22 cellular contexts compared by ENCODE assay signal in the genomic region with DNA sequence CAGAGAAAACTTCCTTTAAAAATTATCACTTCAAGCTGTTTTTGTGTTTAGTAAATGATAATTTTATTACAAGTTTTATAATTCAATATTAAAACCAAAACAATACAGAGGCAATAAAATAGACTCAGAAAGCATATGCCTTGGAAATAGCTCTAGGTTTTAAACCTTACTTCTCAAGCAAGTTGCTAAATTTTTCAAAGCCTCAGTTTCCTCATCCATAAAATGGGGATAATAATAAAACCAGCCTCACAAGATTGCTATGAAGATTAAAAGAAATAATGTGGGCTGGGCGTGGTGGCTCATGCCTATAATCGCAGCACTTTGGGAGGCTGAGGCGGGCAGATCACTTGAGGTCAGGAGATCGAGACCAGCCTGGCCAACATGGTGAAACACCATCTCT.
DNase-seq lines count a peak whose midpoint lies in the region; ATAC-seq, FAIRE-seq and TF ChIP-seq lines count a peak whose summit lies in the region.
"Had no signal": no experiment of that assay in that cellular context is flagged by ENCODE, and none has a peak within 500 bp of the region (broad histone marks: within the 10 kb centered on the region; RNA-seq: fewer than 3 reads in every experiment).

No MANE protein-coding gene starts in this region.

- CTCF ChIA-PET in A549 (lab: Yijun Ruan, JAX): interaction anchor here (1.2 to 2.2 kb wide), 2 partner anchors 68 to 343 kb away, joined by 5 read pairs; no protein-coding TSS in a partner anchor
- CTCF ChIA-PET in H1 (lab: Charles Lee; ENCODE audit: partially characterized antibody): no interaction called here

- TF ChIP-seq POLR2A in A549 (IDR thresholded peaks at IDR 0.05; ENCODE audit: low read length) (no peak), H1 (IDR thresholded peaks at IDR 0.05; ENCODE audit: control extremely low read depth in 1 of 2, low read depth in 2 of 2, low read length in 2 of 2) (no peak)

- no peak overlapping the region for H2AK5ac ChIP-seq in H1 (ENCODE audit: low read depth, low read length)

- H3K27ac ChIP-seq in A549 (peak overlapping the region in 1 of 2 experiments; percentile 79; a peak in 2 of 6 replicates), H1 (ENCODE audit: low read depth, low read length) (no peak overlapping the region)
- H3K27ac ChIP-seq: 22Rv1, BLaER1 had no signal

- H2BK15ac ChIP-seq in H1 (ENCODE audit: low read length): no peak overlapping the region

- FAIRE-seq in A549 (lab: Jason Lieb, UNC) (no peak), H1 (lab: Jason Lieb, UNC) (no peak)
- FAIRE-seq: GM12878, GM12892, GM18507 had no signal

- no peaks in the 10 kb centered on the region for H4K20me1 ChIP-seq in H1 (replicated peaks in 1 of 2; ENCODE audit: control insufficient read depth in 1 of 2, insufficient read depth in 2 of 2, low read length in 2 of 2)
- H4K20me1 ChIP-seq: BLaER1 had no signal

- no peaks in the 10 kb centered on the region for H3K23me2 ChIP-seq in H1 (ENCODE audit: low read depth, low read length)

- no peak overlapping the region for H3K4ac ChIP-seq in H1 (replicated peaks; ENCODE audit: insufficient read length, low read depth, low read length)

- no peak overlapping the region for H4K8ac ChIP-seq in H1 (ENCODE audit: extremely low read depth, insufficient read depth, low read length)

- no peak overlapping the region for H2BK20ac ChIP-seq in H1 (ENCODE audit: low read length)

- no peak overlapping the region for H3K9ac ChIP-seq in H1 (replicated peaks in 1 of 4; ENCODE audit: extremely low read depth in 1 of 4, low read depth in 3 of 4, low read length in 3 of 4)
- H3K9ac ChIP-seq: BLaER1 had no signal

- H3K27me3 Mint-ChIP-seq in activated CD4-positive, alpha-beta T cell treated with anti-CD3 and anti-CD28 coated beads, Interleukin-2, amount 10 ng/mL, durations not matched to agents 24 days and 14 days: no peaks in the 10 kb centered on the region
- H3K27me3 Mint-ChIP-seq: CD4-positive, alpha-beta memory T cell; CD4-positive, CD25-positive, alpha-beta regulatory T cell; CD8-positive, alpha-beta memory T cell had no signal

- WGBS in A549 (ENCODE audit: missing lambda C conversion rate): 91% methylated on average over 4 of the region's 4 CpGs
- 100% methylated on average over 4 of the region's 4 CpGs; no CpG with 5 or more reads in 1 of the 2 experiments for WGBS in H1 (ENCODE audit: extremely low coverage in 1 of 2, insufficient coverage in 1 of 2, insufficient read length in 1 of 2, insufficient replicate concordance in 2 of 2, low coverage in 1 of 2, low lambda C conversion rate in 2 of 2, missing lambda C conversion rate in 1 of 2), 2 experiments

- no peak overlapping the region for H2AFZ ChIP-seq in H1 (ENCODE audit: low read length)

- no peak overlapping the region for H2BK12ac ChIP-seq in H1 (ENCODE audit: low read depth, low read length)

- no peak overlapping the region for H4K5ac ChIP-seq in H1 (ENCODE audit: insufficient read length, low read depth, low read length)

- H3K4me1 ChIP-seq in A549: peaks cover 32% of the 10 kb centered on the region
- H3K4me1 ChIP-seq in H1 (replicated peaks in 1 of 4; ENCODE audit: control insufficient read depth in 3 of 4, insufficient read depth in 4 of 4, low read length in 3 of 4): no peaks in the 10 kb centered on the region; a peak in 1 of 7 replicates
- H3K4me1 ChIP-seq: BE2C, BLaER1 had no signal

- H3K9me3 Mint-ChIP-seq in activated CD4-positive, alpha-beta T cell treated with anti-CD3 and anti-CD28 coated beads, Interleukin-2, amount 10 ng/mL, durations not matched to agents 24 days and 14 days: no peaks in the 10 kb centered on the region

- no peaks in the 10 kb centered on the region for H3K36me3 ChIP-seq in H1 (ENCODE audit: control insufficient read depth in 2 of 4, insufficient read depth in 4 of 4, low read length in 3 of 4)
- H3K36me3 ChIP-seq: BE2C had no signal

- no peaks in the 10 kb centered on the region; a peak in 1 of 7 replicates for H3K27me3 ChIP-seq in H1 (replicated peaks in 1 of 4; ENCODE audit: control insufficient read depth in 3 of 4, extremely low read depth in 1 of 4, insufficient read depth in 3 of 4, low read length in 3 of 4)
- H3K27me3 ChIP-seq: BE2C, BLaER1 had no signal

- H3K36me3 Mint-ChIP-seq in activated CD4-positive, alpha-beta T cell treated with anti-CD3 and anti-CD28 coated beads, Interleukin-2, amount 10 ng/mL, durations not matched to agents 24 days and 14 days (ENCODE audit: low read depth): no peaks in the 10 kb centered on the region

- H3K79me1 ChIP-seq in H1 (ENCODE audit: low read depth, low read length): no peaks in the 10 kb centered on the region

- H3K56ac ChIP-seq in H1 (replicated peaks; ENCODE audit: insufficient read length, low read depth, low read length): no peak overlapping the region

- H3K9me3 ChIP-seq in A549 (no peaks in the 10 kb centered on the region), H1 (ENCODE audit: insufficient read depth in 2 of 2, low read depth in 1 of 2, low read length in 1 of 2) (no peaks in the 10 kb centered on the region)
- H3K9me3 ChIP-seq: BE2C, BLaER1 had no signal

- H4K91ac ChIP-seq in H1 (replicated peaks; ENCODE audit: insufficient read length, low read length): no peak overlapping the region

- H3K23ac ChIP-seq in H1 (ENCODE audit: insufficient read length): no peak overlapping the region

- DNase-seq in activated CD4-positive, alpha-beta T cell treated with anti-CD3 and anti-CD28 coated beads, Interleukin-2, amount 10 ng/mL, durations not matched to agents 24 days and 14 days: peak; percentile 17
- DNase-seq in activated CD4-positive, alpha-beta T cell treated with anti-CD3 and anti-CD28 coated beads for 4 hours: no peak
- DNase-seq in A549 (ENCODE audit: low read depth in 1 of 2, low spot score in 1 of 2) (no peak), H1 (ENCODE audit: low read depth in 1 of 2, low spot score in 2 of 2) (no peak)
- DNase-seq: BE2C; C1 segment of cervical spinal cord; CD4-positive, alpha-beta memory T cell; CD4-positive, CD25-positive, alpha-beta regulatory T cell; CD8-positive, alpha-beta memory T cell; COR-L47; DMS 273 treated with DMSO at 0.1 percent for 48 hours; DMS153; DMS79; DND-41; GDM1 had no signal

- no peak overlapping the region for H3K14ac ChIP-seq in H1 (ENCODE audit: insufficient read length)

- H3K79me2 ChIP-seq in H1 (ENCODE audit: control insufficient read depth in 1 of 2, insufficient read depth in 2 of 2, low read length in 2 of 2): no peaks in the 10 kb centered on the region

- no peak overlapping the region for H3K27ac Mint-ChIP-seq in activated CD4-positive, alpha-beta T cell treated with anti-CD3 and anti-CD28 coated beads, Interleukin-2, amount 10 ng/mL, durations not matched to agents 24 days and 14 days
- H3K27ac Mint-ChIP-seq: CD14-positive monocyte; CD4-positive, alpha-beta memory T cell; CD4-positive, CD25-positive, alpha-beta regulatory T cell; CD8-positive, alpha-beta memory T cell had no signal

- H3K4me2 ChIP-seq in A549 (peak overlapping the region; percentile 35), H1 (ENCODE audit: insufficient read depth in 1 of 2, low read depth in 2 of 2, low read length in 2 of 2) (no peak overlapping the region)
- H3K4me2 ChIP-seq: BLaER1 had no signal

- TF ChIP-seq CTCF in A549 (IDR thresholded peaks at IDR 0.05) (no peak), H1 (IDR thresholded peaks at IDR 0.05; ENCODE audit: control extremely low read depth in 1 of 3, insufficient read depth in 1 of 3, low read depth in 1 of 3, low read length in 3 of 3) (no peak)

- no peaks in the 10 kb centered on the region for H3K4me1 Mint-ChIP-seq in activated CD4-positive, alpha-beta T cell treated with anti-CD3 and anti-CD28 coated beads, Interleukin-2, amount 10 ng/mL, durations not matched to agents 24 days and 14 days
- H3K4me1 Mint-ChIP-seq: CD14-positive monocyte; CD4-positive, alpha-beta memory T cell; CD4-positive, CD25-positive, alpha-beta regulatory T cell had no signal

- no peak overlapping the region for H3K4me3 Mint-ChIP-seq in activated CD4-positive, alpha-beta T cell treated with anti-CD3 and anti-CD28 coated beads, Interleukin-2, amount 10 ng/mL, durations not matched to agents 24 days and 14 days
- H3K4me3 Mint-ChIP-seq: CD14-positive monocyte; CD4-positive, alpha-beta memory T cell; CD4-positive, CD25-positive, alpha-beta regulatory T cell; CD8-positive, alpha-beta memory T cell had no signal

- H3K4me3 ChIP-seq in A549 (no peak overlapping the region), H1 (ENCODE audit: extremely low read depth in 1 of 4, insufficient read depth in 2 of 4, low read depth in 3 of 4, low read length in 4 of 4) (no peak overlapping the region)
- H3K4me3 ChIP-seq: BLaER1, GM12878 had no signal

- intact Hi-C loops in activated CD4-positive, alpha-beta T cell treated with anti-CD3 and anti-CD28 coated beads, Interleukin-2, amount 10 ng/mL, durations not matched to agents 24 days and 14 days (cut with micrococcal nuclease): no loop called here

- ATAC-seq in A549 (no peak), HG02973 (IDR thresholded peaks at IDR 0.05; ENCODE audit: unreplicated experiment) (no peak)
- ATAC-seq: GM12878 had no signal

- TF ChIP-seq RAD21 in A549 (conservative IDR thresholded peaks at IDR 0.05 in 1 of 2, IDR thresholded peaks at IDR 0.05 in 1 of 2) (no peak), H1 (IDR thresholded peaks at IDR 0.05 in 1 of 2, conservative IDR thresholded peaks at IDR 0.05 in 1 of 2; ENCODE audit: low read depth in 2 of 2, low read length in 2 of 2) (no peak)

- no peak overlapping the region for H3K18ac ChIP-seq in H1 (ENCODE audit: extremely low read depth, low read length)

- TF ChIP-seq EP300 in A549 (IDR thresholded peaks at IDR 0.05) (no peak), H1 (IDR thresholded peaks at IDR 0.05; ENCODE audit: borderline replicate concordance in 1 of 2, low read depth in 2 of 2, low read length in 2 of 2) (no peak)

- H2BK120ac ChIP-seq in H1 (replicated peaks; ENCODE audit: low read depth, low read length): no peak overlapping the region

- POLR2A ChIA-PET in A549 (lab: Yijun Ruan, JAX) (interaction anchor here (0.6 kb wide), 1 partner anchor 10 kb away, joined by 3 read pairs; no protein-coding TSS in a partner anchor), H1 (lab: Charles Lee; ENCODE audit: partially characterized antibody) (no interaction called here)

- H2BK5ac ChIP-seq in H1 (ENCODE audit: low read depth, low read length): no peak overlapping the region

TF ChIP-seq in A549, 52 proteins besides CTCF, POLR2A, EP300 and RAD21:
- peak; percentile 55; the same call in 1 of the 2 replicates for TF ChIP-seq KDM1A (IDR thresholded peaks at IDR 0.05; ENCODE audit: low read depth)
- TF ChIP-seq MAFK (IDR thresholded peaks at IDR 0.05; ENCODE audit: partially characterized antibody): no peak

TF ChIP-seq in H1, 55 proteins besides CTCF, POLR2A, EP300 and RAD21:
- 0 out of 2 replicates have a peak, but pooled peaks have one; percentile 16 for TF ChIP-seq KDM1A (IDR thresholded peaks at IDR 0.05; ENCODE audit: borderline replicate concordance, low read length)
- TF ChIP-seq SIN3A (conservative IDR thresholded peaks at IDR 0.05 in 1 of 2, IDR thresholded peaks at IDR 0.05 in 1 of 2; ENCODE audit: low read depth in 1 of 2, low read length in 2 of 2): no peak
TF ChIP-seq in H1: peak in this region for 1.
